Comparison of ENCODE assay signal across 11 cellular contexts in genomic region chr6:117496383-117496990, GRCh38. TPM values are rescaled to one million over a fixed set of nuclear protein-coding genes. Genes with fewer than 3 reads are reported as not detected.
DNase-seq lines count a peak whose midpoint lies in the region; ATAC-seq and TF ChIP-seq lines count a peak whose summit lies in the region.
"Had no signal": no experiment of that assay in that cellular context is flagged by ENCODE, and none has a peak within 500 bp of the region (broad histone marks: within the 10 kb centered on the region; RNA-seq: fewer than 3 reads in every experiment).

No MANE protein-coding gene starts in this region.

- no peak overlapping the region for H3K27ac ChIP-seq in testis
- H3K27ac ChIP-seq: right atrium auricular region had no signal

- H3K4me1 ChIP-seq in testis = no peaks in the 10 kb centered on the region

- DNase-seq in AG20443 (ENCODE audit: low spot score) (peak; percentile 20), LHCN-M2 (ENCODE audit: low read depth) (peak; percentile 79), foreskin fibroblast (peak; percentile 70 to 81), testis (no peak), GM19240 (ENCODE audit: insufficient read length, low spot score) (no peak)
- DNase-seq in activated effector memory CD4-positive, alpha-beta T cell treated with Interleukin-2 at 50 U/mL for 16 hours = no peak
- DNase-seq: NCI-H1694 treated with DMSO at 0.1 percent for 48 hours, T1000 had no signal

- intact Hi-C loops in testis (cut with DNase I; ENCODE audit: low total_unique reads) = no loop called here

- ATAC-seq in GM19468 (IDR thresholded peaks at IDR 0.05; ENCODE audit: extremely low read depth, unreplicated experiment) (peak; percentile 51), GM18505 (IDR thresholded peaks at IDR 0.05; ENCODE audit: unreplicated experiment) (no peak)

- H3K27me3 ChIP-seq in testis = no peaks in the 10 kb centered on the region
- H3K27me3 ChIP-seq: right atrium auricular region had no signal

- WGBS in testis, 2 donors = 93 to 100% methylated on average over 1 of the region's 1 CpG

- no peaks in the 10 kb centered on the region for H3K9me3 ChIP-seq in testis
- H3K9me3 ChIP-seq: right atrium auricular region had no signal

- H3K4me3 ChIP-seq in foreskin fibroblast (ENCODE audit: low read depth in 1 of 2, low read length in 2 of 2) (no peak overlapping the region), testis (no peak overlapping the region)
- H3K4me3 ChIP-seq: right atrium auricular region had no signal

- TF ChIP-seq CTCF in foreskin fibroblast (IDR thresholded peaks at IDR 0.05; ENCODE audit: low read depth, low read length) = no peak
- no peak for TF ChIP-seq CTCF in testis (IDR thresholded peaks at IDR 0.05)

- TF ChIP-seq POLR2A in testis (IDR thresholded peaks at IDR 0.05) = no peak
- TF ChIP-seq POLR2A in GM18505 (IDR thresholded peaks at IDR 0.05; ENCODE audit: borderline replicate concordance, extremely low read depth, insufficient read depth, insufficient read length) = no peak

- no peaks in the 10 kb centered on the region for H3K36me3 ChIP-seq in testis (ENCODE audit: low read depth, missing control alignments)
- H3K36me3 ChIP-seq: right atrium auricular region had no signal

RNA-seq across cellular contexts. Expression of gene DCBLD1, which starts 14.0 kb away (rescaled TPM):
- 38.6 and 39.3 TPM in 2 replicates for total RNA-seq in LHCN-M2 (2014; rRNA removed)
- polyA plus RNA-seq in LHCN-M2 (2012) = 27.3 TPM
- 10 to 100 TPM; 16.7 to 22.2 TPM for total RNA-seq in testis
- 16.6 TPM for polyA plus RNA-seq in testis (ENCODE audit: insufficient read depth, low read depth, low replicate concordance)

Comparison
In these comparisons a context has a peak if more than half of its experiments do, and no peak if none do; other contexts are left out.
1. DNase-seq: peak in AG20443 (single experiment), LHCN-M2 (single experiment) and foreskin fibroblast (2 of 2); none in activated effector memory CD4-positive, alpha-beta T cell treated with Interleukin-2 at 50 U/mL for 16 hours (single experiment), testis (single experiment) and GM19240 (single experiment).